ENCODE assay signal across 18 cellular contexts in the genomic region with DNA sequence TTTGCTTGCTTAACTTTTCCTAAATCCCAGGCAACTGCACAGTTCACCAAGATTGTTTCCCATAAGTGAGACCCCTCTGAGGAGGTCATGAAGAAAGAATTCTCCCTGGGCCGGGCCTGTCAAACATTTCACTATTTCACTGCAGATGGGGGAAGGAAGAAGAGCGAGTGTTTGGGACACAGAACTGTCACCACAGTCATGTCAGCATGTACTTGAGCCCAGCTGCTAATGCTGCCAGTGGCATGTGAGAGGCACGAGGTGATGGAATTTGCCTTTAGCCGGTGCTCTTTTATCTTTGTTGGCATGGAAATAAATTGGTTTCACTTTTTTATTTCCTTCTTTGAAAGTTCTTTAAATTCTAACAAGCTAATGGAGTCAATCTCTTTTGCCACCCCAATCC.
A peak's percentile ranks its signal among the peaks of the same experiment; 100 is the strongest.
DNase-seq lines count a peak whose midpoint lies in the region; FAIRE-seq and TF ChIP-seq lines count a peak whose summit lies in the region.
"Had no signal": no experiment of that assay in that cellular context is flagged by ENCODE, and none has a peak within 500 bp of the region (broad histone marks: within the 10 kb centered on the region; RNA-seq: fewer than 3 reads in every experiment).

No MANE protein-coding gene starts in this region.

- H3K9me2 ChIP-seq in Loucy (replicated peaks; ENCODE audit: low read depth, low read length): no peaks in the 10 kb centered on the region

- no peaks in the 10 kb centered on the region for H3K36me3 ChIP-seq in Loucy (ENCODE audit: insufficient read depth, low read length)
- no peaks in the 10 kb centered on the region for H3K36me3 ChIP-seq in brain microvascular endothelial cell (replicated peaks)
- H3K36me3 ChIP-seq in small intestine (ENCODE audit: control insufficient read depth in 2 of 2, insufficient read depth in 2 of 2, low read length in 2 of 2): no peaks in the 10 kb centered on the region
- H3K36me3 ChIP-seq: BLaER1, Peyer's patch had no signal

- in situ Hi-C loops in brain microvascular endothelial cell (cut with HindIII; ENCODE audit: low pct_ligation_motif_present, low sequenced_read_pairs): no loop called here

- peaks cover 42% of the 10 kb centered on the region for H3K4me1 Mint-ChIP-seq in osteocyte (ENCODE audit: unreplicated experiment)

- H3K27me3 ChIP-seq in Loucy (ENCODE audit: insufficient read depth, low read length, poor library complexity, severe bottlenecking) (no peaks in the 10 kb centered on the region), brain microvascular endothelial cell (replicated peaks) (no peaks in the 10 kb centered on the region), small intestine (ENCODE audit: control insufficient read depth in 2 of 2, insufficient read depth in 2 of 2, low read length in 2 of 2) (no peaks in the 10 kb centered on the region)
- H3K27me3 ChIP-seq: BLaER1, Peyer's patch had no signal

- FAIRE-seq in small intestine (lab: Jason Lieb, UNC): no peak
- FAIRE-seq: D721Med had no signal

- no peaks in the 10 kb centered on the region for H3K27me3 Mint-ChIP-seq in osteocyte (ENCODE audit: unreplicated experiment)
- H3K27me3 Mint-ChIP-seq: CD4-positive, alpha-beta memory T cell had no signal

- WGBS in small intestine, 3 donors: 30 to 64% (median 39%) methylated on average over 4 of the region's 4 CpGs

- H3K4me3 Mint-ChIP-seq in osteocyte (ENCODE audit: unreplicated experiment): no peak overlapping the region
- H3K4me3 Mint-ChIP-seq: CD4-positive, alpha-beta memory T cell; H9 had no signal

- H3K27ac Mint-ChIP-seq in osteocyte (ENCODE audit: unreplicated experiment): peak overlapping the region; percentile 87
- H3K27ac Mint-ChIP-seq: H9 had no signal

- H3K9me3 ChIP-seq in Loucy (ENCODE audit: insufficient read depth, low read depth, low read length) (no peaks in the 10 kb centered on the region), small intestine (ENCODE audit: control insufficient read depth, low read depth) (no peaks in the 10 kb centered on the region)
- H3K9me3 ChIP-seq: BLaER1, Peyer's patch had no signal

- no peak overlapping the region for H3K9ac ChIP-seq in Loucy (ENCODE audit: low read depth, low read length, poor library complexity, severe bottlenecking)
- H3K9ac ChIP-seq: BLaER1 had no signal

- TF ChIP-seq CTCF in Loucy (conservative IDR thresholded peaks at IDR 0.05; ENCODE audit: low read length) (no peak), brain microvascular endothelial cell (IDR thresholded peaks at IDR 0.05; ENCODE audit: low read depth, low read length, missing control alignments) (no peak), osteocyte (IDR thresholded peaks at IDR 0.05) (no peak)

- no peaks in the 10 kb centered on the region for H4K20me1 ChIP-seq in Loucy (ENCODE audit: insufficient read depth, low read length, poor library complexity, severe bottlenecking)
- H4K20me1 ChIP-seq: BLaER1 had no signal

- H3K4me2 ChIP-seq in Loucy (ENCODE audit: low read depth, low read length, poor library complexity, severe bottlenecking): no peak overlapping the region
- H3K4me2 ChIP-seq: BLaER1 had no signal

- peak overlapping the region; percentile 65; the same call in 1 of the 2 replicates for H2AFZ ChIP-seq in Loucy (ENCODE audit: low read length)

- H3K4me1 ChIP-seq in Loucy (ENCODE audit: insufficient read depth, low read length, poor library complexity, severe bottlenecking): peaks cover 8% of the 10 kb centered on the region
- H3K4me1 ChIP-seq in small intestine (ENCODE audit: control insufficient read depth in 2 of 2, insufficient read depth in 1 of 2, low read depth in 1 of 2, low read length in 1 of 2): no peaks in the 10 kb centered on the region
- H3K4me1 ChIP-seq: BLaER1, Peyer's patch had no signal

- peak; percentile 4 for DNase-seq in EH (ENCODE audit: low read depth)
- no peak for DNase-seq in brain microvascular endothelial cell
- no peak for DNase-seq in osteocyte (ENCODE audit: extremely low spot score, unreplicated experiment)
- DNase-seq in DMS153 (lab: John Stamatoyannopoulos, UW): no peak
- DNase-seq in small intestine: no peak
- no peak for DNase-seq in COR-L47 (lab: John Stamatoyannopoulos, UW)
- DNase-seq: CD4-positive, alpha-beta memory T cell; DMS79; H9; NCI-H1048; NCI-H146; NCI-H2029 treated with DMSO at 0.1 percent for 48 hours; NCI-H2171 treated with DMSO at 0.1 percent for 48 hours; NCI-H526 treated with DMSO at 0.1 percent for 48 hours; Peyer's patch had no signal

- no peaks in the 10 kb centered on the region for H3K9me3 Mint-ChIP-seq in osteocyte (ENCODE audit: unreplicated experiment)
- H3K9me3 Mint-ChIP-seq: H9 had no signal

- H3K36me3 Mint-ChIP-seq in osteocyte (ENCODE audit: unreplicated experiment): no peaks in the 10 kb centered on the region

- H3K4me3 ChIP-seq in Loucy (ENCODE audit: low read length, poor library complexity, severe bottlenecking) (no peak overlapping the region), brain microvascular endothelial cell (ENCODE audit: low read depth, low read length) (no peak overlapping the region), small intestine (ENCODE audit: low read depth in 1 of 2, low read length in 2 of 2) (no peak overlapping the region)
- H3K4me3 ChIP-seq: BLaER1, Peyer's patch had no signal

- no peaks in the 10 kb centered on the region for H3F3A ChIP-seq in Loucy (ENCODE audit: low read depth)

- no peaks in the 10 kb centered on the region for H3K79me2 ChIP-seq in Loucy (ENCODE audit: insufficient read depth, low read length)

- H3K27ac ChIP-seq in brain microvascular endothelial cell (peak overlapping the region; percentile 88), small intestine (ENCODE audit: low read depth in 1 of 2, low read length in 1 of 2) (no peak overlapping the region)
- H3K27ac ChIP-seq: BLaER1, Peyer's patch had no signal
